1 cellular context compared by ENCODE assay signal in the genomic region with DNA sequence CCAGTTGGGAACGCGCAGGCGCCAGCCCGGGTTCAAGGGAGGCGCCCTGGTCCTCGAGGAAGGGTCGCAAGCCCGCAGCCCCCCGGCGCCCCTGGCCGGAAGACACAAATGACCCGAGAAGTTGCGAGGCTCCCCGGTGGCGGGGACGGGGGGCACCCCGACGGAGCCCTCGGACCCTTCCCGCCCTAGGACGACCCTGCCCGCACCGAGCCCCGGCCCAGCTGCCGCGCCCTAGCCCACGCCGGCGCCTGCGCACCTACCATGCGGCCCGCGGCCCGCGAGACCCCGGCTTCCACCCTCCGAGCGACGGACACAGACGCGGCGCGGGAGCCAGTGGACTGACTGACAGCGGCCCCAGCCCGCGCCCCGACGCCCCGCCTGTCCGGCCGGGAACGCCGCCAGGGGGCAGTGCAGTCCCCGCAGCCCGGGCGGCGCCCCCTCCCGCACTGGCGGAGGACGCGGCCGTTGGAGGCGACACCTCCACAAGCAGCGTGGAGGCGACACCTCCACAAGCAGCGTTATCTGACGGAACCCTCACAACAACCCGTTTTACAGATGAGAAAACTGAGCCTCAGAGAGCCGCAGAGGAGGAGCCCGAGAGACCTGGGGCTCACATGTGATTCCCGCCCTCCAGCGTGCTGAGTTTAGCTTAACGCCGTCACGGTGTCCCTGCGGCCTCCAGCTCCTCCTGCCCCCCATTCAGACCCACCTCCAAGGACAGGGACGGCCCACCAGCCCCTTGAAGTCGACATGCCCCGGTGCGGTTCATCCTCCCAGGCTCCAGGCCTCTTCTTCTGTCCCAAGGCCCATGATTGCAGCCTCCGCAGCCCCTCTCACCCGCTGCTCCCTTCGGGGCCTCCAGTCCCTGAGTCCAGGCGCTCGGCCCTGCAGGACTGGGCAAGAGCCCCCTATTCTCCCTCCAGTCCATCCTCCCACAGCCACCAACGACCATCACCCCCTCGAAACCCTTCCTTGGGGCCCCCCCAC.
TF ChIP-seq lines count a peak whose summit lies in the region.

A gene with protein sequence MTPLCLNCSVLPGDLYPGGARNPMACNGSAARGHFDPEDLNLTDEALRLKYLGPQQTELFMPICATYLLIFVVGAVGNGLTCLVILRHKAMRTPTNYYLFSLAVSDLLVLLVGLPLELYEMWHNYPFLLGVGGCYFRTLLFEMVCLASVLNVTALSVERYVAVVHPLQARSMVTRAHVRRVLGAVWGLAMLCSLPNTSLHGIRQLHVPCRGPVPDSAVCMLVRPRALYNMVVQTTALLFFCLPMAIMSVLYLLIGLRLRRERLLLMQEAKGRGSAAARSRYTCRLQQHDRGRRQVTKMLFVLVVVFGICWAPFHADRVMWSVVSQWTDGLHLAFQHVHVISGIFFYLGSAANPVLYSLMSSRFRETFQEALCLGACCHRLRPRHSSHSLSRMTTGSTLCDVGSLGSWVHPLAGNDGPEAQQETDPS (minus strand): TSS at position 347 of the 987 bp plus-strand sequence. CDS start 84 bp downstream, at position 263.

TF ChIP-seq in HepG2, 621 proteins besides CTCF, POLR2A, EP300 and RAD21 (continued from another document and continues in another):
- TF ChIP-seq, protein P1, sequence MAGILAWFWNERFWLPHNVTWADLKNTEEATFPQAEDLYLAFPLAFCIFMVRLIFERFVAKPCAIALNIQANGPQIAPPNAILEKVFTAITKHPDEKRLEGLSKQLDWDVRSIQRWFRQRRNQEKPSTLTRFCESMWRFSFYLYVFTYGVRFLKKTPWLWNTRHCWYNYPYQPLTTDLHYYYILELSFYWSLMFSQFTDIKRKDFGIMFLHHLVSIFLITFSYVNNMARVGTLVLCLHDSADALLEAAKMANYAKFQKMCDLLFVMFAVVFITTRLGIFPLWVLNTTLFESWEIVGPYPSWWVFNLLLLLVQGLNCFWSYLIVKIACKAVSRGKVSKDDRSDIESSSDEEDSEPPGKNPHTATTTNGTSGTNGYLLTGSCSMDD (CRISPR knock-in tag; IDR thresholded peaks at IDR 0.05) = no peak
- no peak for TF ChIP-seq ZNF441 (CRISPR knock-in tag; IDR thresholded peaks at IDR 0.05; ENCODE audit: borderline replicate concordance)
- TF ChIP-seq SUZ12 (IDR thresholded peaks at IDR 0.05; ENCODE audit: low read depth, low read length) = no peak
- peak; percentile 11; the same call in 1 of the 2 replicates for TF ChIP-seq ETV5 (CRISPR knock-in tag; IDR thresholded peaks at IDR 0.05; ENCODE audit: borderline replicate concordance)
- no peak for TF ChIP-seq NR2F1 (CRISPR knock-in tag; IDR thresholded peaks at IDR 0.05)
- TF ChIP-seq GZF1 (CRISPR knock-in tag; IDR thresholded peaks at IDR 0.05) = no peak
- no peak for TF ChIP-seq NR2C2 (CRISPR knock-in tag; IDR thresholded peaks at IDR 0.05; ENCODE audit: borderline replicate concordance)
- TF ChIP-seq ZNF230 (CRISPR knock-in tag; IDR thresholded peaks at IDR 0.05) = no peak
- TF ChIP-seq FOSL1 (CRISPR knock-in tag; IDR thresholded peaks at IDR 0.05; ENCODE audit: borderline replicate concordance) = no peak
- TF ChIP-seq ZKSCAN8 (CRISPR knock-in tag; IDR thresholded peaks at IDR 0.05; ENCODE audit: borderline replicate concordance) = no peak
- TF ChIP-seq ZNF609 (CRISPR knock-in tag; IDR thresholded peaks at IDR 0.05; ENCODE audit: borderline replicate concordance) = no peak
- TF ChIP-seq MAX (IDR thresholded peaks at IDR 0.05) = 0 out of 2 replicates have a peak, but pooled peaks have one; percentile 25
- TF ChIP-seq MATR3 (CRISPR knock-in tag; IDR thresholded peaks at IDR 0.05) = no peak
- TF ChIP-seq ZNF646 (CRISPR knock-in tag; IDR thresholded peaks at IDR 0.05) = no peak
- TF ChIP-seq PHF8 (CRISPR knock-in tag; IDR thresholded peaks at IDR 0.05) = no peak
- TF ChIP-seq KLF6 (CRISPR knock-in tag; IDR thresholded peaks at IDR 0.05) = no peak
- no peak for TF ChIP-seq PRDM15 (CRISPR knock-in tag; IDR thresholded peaks at IDR 0.05)
- 0 out of 2 replicates have a peak, but pooled peaks have one; percentile 43 for TF ChIP-seq CHCHD3 (CRISPR knock-in tag; IDR thresholded peaks at IDR 0.05)
- no peak for TF ChIP-seq ZNF607 (CRISPR knock-in tag; IDR thresholded peaks at IDR 0.05; ENCODE audit: borderline replicate concordance)
- no peak for TF ChIP-seq ATF1 (CRISPR knock-in tag; IDR thresholded peaks at IDR 0.05)
- TF ChIP-seq, protein P2, sequence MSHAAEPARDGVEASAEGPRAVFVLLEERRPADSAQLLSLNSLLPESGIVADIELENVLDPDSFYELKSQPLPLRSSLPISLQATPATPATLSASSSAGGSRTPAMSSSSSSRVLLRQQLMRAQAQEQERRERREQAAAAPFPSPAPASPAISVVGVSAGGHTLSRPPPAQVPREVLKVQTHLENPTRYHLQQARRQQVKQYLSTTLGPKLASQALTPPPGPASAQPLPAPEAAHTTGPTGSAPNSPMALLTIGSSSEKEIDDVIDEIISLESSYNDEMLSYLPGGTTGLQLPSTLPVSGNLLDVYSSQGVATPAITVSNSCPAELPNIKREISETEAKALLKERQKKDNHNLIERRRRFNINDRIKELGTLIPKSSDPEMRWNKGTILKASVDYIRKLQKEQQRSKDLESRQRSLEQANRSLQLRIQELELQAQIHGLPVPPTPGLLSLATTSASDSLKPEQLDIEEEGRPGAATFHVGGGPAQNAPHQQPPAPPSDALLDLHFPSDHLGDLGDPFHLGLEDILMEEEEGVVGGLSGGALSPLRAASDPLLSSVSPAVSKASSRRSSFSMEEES (CRISPR knock-in tag; IDR thresholded peaks at IDR 0.05) = no peak
- no peak for TF ChIP-seq RXRA (CRISPR knock-in tag; IDR thresholded peaks at IDR 0.05)
- no peak for TF ChIP-seq KDM5A (IDR thresholded peaks at IDR 0.05; ENCODE audit: borderline replicate concordance, low read length)
- no peak for TF ChIP-seq ZNF615 (CRISPR knock-in tag; IDR thresholded peaks at IDR 0.05; ENCODE audit: borderline replicate concordance)
- TF ChIP-seq ERF (CRISPR knock-in tag; IDR thresholded peaks at IDR 0.05) = no peak
- TF ChIP-seq HOXA3 (CRISPR knock-in tag; IDR thresholded peaks at IDR 0.05) = peak; percentile 16; the same call in 1 of the 2 replicates
- TF ChIP-seq DRAP1 (CRISPR knock-in tag; IDR thresholded peaks at IDR 0.05) = no peak
- TF ChIP-seq POGZ (CRISPR knock-in tag; IDR thresholded peaks at IDR 0.05) = no peak
- no peak for TF ChIP-seq ZNF713 (CRISPR knock-in tag; IDR thresholded peaks at IDR 0.05)
- no peak for TF ChIP-seq MXI1 (IDR thresholded peaks at IDR 0.05; ENCODE audit: borderline replicate concordance, low read depth, low read length)
- no peak for TF ChIP-seq MXD1 (CRISPR knock-in tag; IDR thresholded peaks at IDR 0.05)
